8 cellular contexts compared by ENCODE assay signal in the genomic region with DNA sequence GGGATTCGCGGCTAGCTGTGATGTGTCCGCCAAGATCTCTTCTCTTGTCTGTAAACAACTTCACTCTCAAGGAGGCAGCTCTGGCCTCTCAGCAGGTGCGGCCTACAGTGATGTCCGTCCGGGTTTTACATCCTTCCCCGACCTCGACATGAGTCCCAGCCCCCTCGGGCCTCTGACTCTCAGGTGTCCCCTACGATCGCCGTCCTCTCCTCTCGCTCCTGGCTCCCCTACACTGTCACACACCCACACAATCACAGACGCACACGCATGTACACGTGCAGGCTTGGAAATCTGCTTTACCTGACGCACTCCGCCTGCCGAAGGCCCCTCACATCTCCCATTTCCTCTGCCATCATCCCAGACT. TPM values are rescaled to one million over a fixed set of nuclear protein-coding genes. Genes with fewer than 3 reads are reported as not detected.
A peak's percentile ranks its signal among the peaks of the same experiment; 100 is the strongest.
DNase-seq lines count a peak whose midpoint lies in the region; ATAC-seq and TF ChIP-seq lines count a peak whose summit lies in the region.

No MANE protein-coding gene starts in this region.

- H3K27ac Mint-ChIP-seq in T-helper 1 cell treated with Interleukin-12 subunit alpha and Interleukin-12 subunit beta and Interleukin-4 antibody, amounts not matched to agents 30 μg/mL and 1 μg/mL, for 36 hours, result peak overlapping the region; percentile 91
- H3K27ac Mint-ChIP-seq in WTC11, result peak overlapping the region; percentile 93

- TF ChIP-seq CTCF in WTC11 (IDR thresholded peaks at IDR 0.05), result no peak
- TF ChIP-seq CTCF in gastrocnemius medialis (IDR thresholded peaks at IDR 0.05 in 4 of 5, conservative IDR thresholded peaks at IDR 0.05 in 1 of 5), result no peak

- H3K4me1 Mint-ChIP-seq in T-helper 1 cell treated with Interleukin-12 subunit alpha and Interleukin-12 subunit beta and Interleukin-4 antibody, amounts not matched to agents 30 μg/mL and 1 μg/mL, for 36 hours (ENCODE audit: low read depth), result peaks cover 17% of the 10 kb centered on the region
- peaks cover 21% of the 10 kb centered on the region for H3K4me1 Mint-ChIP-seq in WTC11

- peak overlapping the region; percentile 66 to 83 (median 76) for H3K4me3 ChIP-seq in gastrocnemius medialis

- H3K27ac ChIP-seq in gastrocnemius medialis, result peak overlapping the region; percentile 83 to 86 (median 85)

- no peaks in the 10 kb centered on the region for H3K9me3 Mint-ChIP-seq in T-helper 1 cell treated with Interleukin-12 subunit alpha and Interleukin-12 subunit beta and Interleukin-4 antibody, amounts not matched to agents 30 μg/mL and 1 μg/mL, for 36 hours
- H3K9me3 Mint-ChIP-seq in WTC11, result no peaks in the 10 kb centered on the region

- H3K36me3 ChIP-seq in gastrocnemius medialis, result no peaks in the 10 kb centered on the region

- TF ChIP-seq POLR2A in gastrocnemius medialis (IDR thresholded peaks at IDR 0.05), result no peak

- H3K4me1 ChIP-seq in gastrocnemius medialis, result peaks cover 0 to 5% of the 10 kb centered on the region in 2 donors

- H3K27me3 ChIP-seq in gastrocnemius medialis, result no peaks in the 10 kb centered on the region

- in situ Hi-C loops in gastrocnemius medialis (cut with MboI; ENCODE audit: low sequenced_read_pairs in 4 of 4), result no loop called here

- DNase-seq in T-helper 1 cell (no peak), WTC11 (ENCODE audit: low spot score) (peak; percentile 34), left cardiac atrium (peak; percentile 29), gastrocnemius medialis (no peak), NCI-H526 treated with DMSO at 0.1 percent for 48 hours (lab: John Stamatoyannopoulos, UW) (no peak), NCI-H187 treated with DMSO at 0.1 percent for 48 hours (lab: John Stamatoyannopoulos, UW) (no peak)

- intact Hi-C loops in left cardiac atrium (cut with DNase I), result no loop called here
- intact Hi-C loops in gastrocnemius medialis (cut with DNase I; ENCODE audit: low total_unique reads), result loop anchor here (2.0 kb wide), 2 partner anchors 18 to 36 kb away; no protein-coding TSS in a partner anchor

- peak overlapping the region; percentile 94 for H3K4me3 Mint-ChIP-seq in T-helper 1 cell treated with Interleukin-12 subunit alpha and Interleukin-12 subunit beta and Interleukin-4 antibody, amounts not matched to agents 30 μg/mL and 1 μg/mL, for 36 hours
- H3K4me3 Mint-ChIP-seq in WTC11, result peak overlapping the region; percentile 87

- ATAC-seq in WTC11, result peak; percentile 1; the same call in 1 of the 2 replicates
- ATAC-seq in left cardiac atrium, result peak; percentile 3 to 19
- peak; percentile 16 to 31 for ATAC-seq in gastrocnemius medialis
- no peak for ATAC-seq in GM19395 (IDR thresholded peaks at IDR 0.05; ENCODE audit: unreplicated experiment)

- POLR2A ChIA-PET in WTC11 (lab: Charles Lee), result interaction anchor here (0.9 kb wide), 1 partner anchor 13 kb away, joined by 3 read pairs; no protein-coding TSS in a partner anchor

- H3K36me3 Mint-ChIP-seq in T-helper 1 cell treated with Interleukin-12 subunit alpha and Interleukin-12 subunit beta and Interleukin-4 antibody, amounts not matched to agents 30 μg/mL and 1 μg/mL, for 36 hours (ENCODE audit: low read depth), result no peaks in the 10 kb centered on the region
- no peaks in the 10 kb centered on the region for H3K36me3 Mint-ChIP-seq in WTC11

- no peaks in the 10 kb centered on the region for H3K9me3 ChIP-seq in gastrocnemius medialis

- CTCF ChIA-PET in WTC11 (lab: Charles Lee), result interaction anchor here (0.9 kb wide), 1 partner anchor 23 kb away, joined by 3 read pairs; no protein-coding TSS in a partner anchor

- H3K27me3 Mint-ChIP-seq in T-helper 1 cell treated with Interleukin-12 subunit alpha and Interleukin-12 subunit beta and Interleukin-4 antibody, amounts not matched to agents 30 μg/mL and 1 μg/mL, for 36 hours (ENCODE audit: low read depth), result peaks cover 14% of the 10 kb centered on the region
- peaks cover 28% of the 10 kb centered on the region for H3K27me3 Mint-ChIP-seq in WTC11 (ENCODE audit: low read depth)

TF ChIP-seq in WTC11, 78 proteins besides CTCF, POLR2A, EP300 and RAD21:
- TF ChIP-seq SMAD4 (CRISPR knock-in tag; IDR thresholded peaks at IDR 0.05) (no peak), ZMAT4 (CRISPR knock-in tag; IDR thresholded peaks at IDR 0.05) (no peak), SOX15 (CRISPR knock-in tag; IDR thresholded peaks at IDR 0.05) (no peak), IRF2 (CRISPR knock-in tag; IDR thresholded peaks at IDR 0.05; ENCODE audit: borderline replicate concordance, low read depth) (no peak)
- TF ChIP-seq, protein P1, sequence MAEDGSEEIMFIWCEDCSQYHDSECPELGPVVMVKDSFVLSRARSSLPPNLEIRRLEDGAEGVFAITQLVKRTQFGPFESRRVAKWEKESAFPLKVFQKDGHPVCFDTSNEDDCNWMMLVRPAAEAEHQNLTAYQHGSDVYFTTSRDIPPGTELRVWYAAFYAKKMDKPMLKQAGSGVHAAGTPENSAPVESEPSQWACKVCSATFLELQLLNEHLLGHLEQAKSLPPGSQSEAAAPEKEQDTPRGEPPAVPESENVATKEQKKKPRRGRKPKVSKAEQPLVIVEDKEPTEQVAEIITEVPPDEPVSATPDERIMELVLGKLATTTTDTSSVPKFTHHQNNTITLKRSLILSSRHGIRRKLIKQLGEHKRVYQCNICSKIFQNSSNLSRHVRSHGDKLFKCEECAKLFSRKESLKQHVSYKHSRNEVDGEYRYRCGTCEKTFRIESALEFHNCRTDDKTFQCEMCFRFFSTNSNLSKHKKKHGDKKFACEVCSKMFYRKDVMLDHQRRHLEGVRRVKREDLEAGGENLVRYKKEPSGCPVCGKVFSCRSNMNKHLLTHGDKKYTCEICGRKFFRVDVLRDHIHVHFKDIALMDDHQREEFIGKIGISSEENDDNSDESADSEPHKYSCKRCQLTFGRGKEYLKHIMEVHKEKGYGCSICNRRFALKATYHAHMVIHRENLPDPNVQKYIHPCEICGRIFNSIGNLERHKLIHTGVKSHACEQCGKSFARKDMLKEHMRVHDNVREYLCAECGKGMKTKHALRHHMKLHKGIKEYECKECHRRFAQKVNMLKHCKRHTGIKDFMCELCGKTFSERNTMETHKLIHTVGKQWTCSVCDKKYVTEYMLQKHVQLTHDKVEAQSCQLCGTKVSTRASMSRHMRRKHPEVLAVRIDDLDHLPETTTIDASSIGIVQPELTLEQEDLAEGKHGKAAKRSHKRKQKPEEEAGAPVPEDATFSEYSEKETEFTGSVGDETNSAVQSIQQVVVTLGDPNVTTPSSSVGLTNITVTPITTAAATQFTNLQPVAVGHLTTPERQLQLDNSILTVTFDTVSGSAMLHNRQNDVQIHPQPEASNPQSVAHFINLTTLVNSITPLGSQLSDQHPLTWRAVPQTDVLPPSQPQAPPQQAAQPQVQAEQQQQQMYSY (CRISPR knock-in tag; IDR thresholded peaks at IDR 0.05), result peak; percentile 65; the same call in 1 of the 2 replicates
- TF ChIP-seq, protein P2, sequence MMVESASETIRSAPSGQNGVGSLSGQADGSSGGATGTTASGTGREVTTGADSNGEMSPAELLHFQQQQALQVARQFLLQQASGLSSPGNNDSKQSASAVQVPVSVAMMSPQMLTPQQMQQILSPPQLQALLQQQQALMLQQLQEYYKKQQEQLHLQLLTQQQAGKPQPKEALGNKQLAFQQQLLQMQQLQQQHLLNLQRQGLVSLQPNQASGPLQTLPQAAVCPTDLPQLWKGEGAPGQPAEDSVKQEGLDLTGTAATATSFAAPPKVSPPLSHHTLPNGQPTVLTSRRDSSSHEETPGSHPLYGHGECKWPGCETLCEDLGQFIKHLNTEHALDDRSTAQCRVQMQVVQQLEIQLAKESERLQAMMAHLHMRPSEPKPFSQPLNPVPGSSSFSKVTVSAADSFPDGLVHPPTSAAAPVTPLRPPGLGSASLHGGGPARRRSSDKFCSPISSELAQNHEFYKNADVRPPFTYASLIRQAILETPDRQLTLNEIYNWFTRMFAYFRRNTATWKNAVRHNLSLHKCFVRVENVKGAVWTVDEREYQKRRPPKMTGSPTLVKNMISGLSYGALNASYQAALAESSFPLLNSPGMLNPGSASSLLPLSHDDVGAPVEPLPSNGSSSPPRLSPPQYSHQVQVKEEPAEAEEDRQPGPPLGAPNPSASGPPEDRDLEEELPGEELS (CRISPR knock-in tag; IDR thresholded peaks at IDR 0.05), result no peak

RNA-seq across cellular contexts. Expression of gene RSPH1, which starts 0.8 kb away (rescaled TPM):
- total RNA-seq in WTC11 (2021) (0.11 to 0.30 TPM (median 0.16 TPM) in 3 replicates), left cardiac atrium (not detected), gastrocnemius medialis (under 1 TPM in 1 of 4 donors, not detected in 3; 0.29 TPM)

RNA-seq across cellular contexts. Expression of gene SLC37A1, which starts 16.8 kb away (rescaled TPM):
- total RNA-seq in WTC11 (2021), result 22.7 to 26.3 TPM (median 25.8 TPM) in 3 replicates
- total RNA-seq in left cardiac atrium, result 1 to 10 TPM; 1.9 to 3.7 TPM
- 10 to 100 TPM in 2 of 4 donors, 1 to 10 TPM in 2; 8.3 to 16.1 (median 12.4) TPM for total RNA-seq in gastrocnemius medialis

Comparison
In these comparisons a context has a peak if more than half of its experiments do, and no peak if none do; other contexts are left out.
1. DNase-seq: peak in WTC11 (single experiment) and left cardiac atrium (single experiment); none in T-helper 1 cell (0 of 5), gastrocnemius medialis (0 of 2), NCI-H526 treated with DMSO at 0.1 percent for 48 hours (single experiment) and NCI-H187 treated with DMSO at 0.1 percent for 48 hours (single experiment).